Comparison of ENCODE assay signal across 1 cellular context in genomic region chr5:168813179-168813968, GRCh38.
A peak's percentile ranks its signal among the peaks of the same experiment; 100 is the strongest.
TF ChIP-seq lines count a peak whose summit lies in the region.

No MANE protein-coding gene starts in this region.

TF ChIP-seq in K562, 482 proteins besides CTCF, POLR2A, EP300 and RAD21 (continued from another document and continues in another):
- TF ChIP-seq UBTF (IDR thresholded peaks at IDR 0.05; ENCODE audit: borderline replicate concordance in 1 of 2, low read depth in 2 of 2, low read length in 2 of 2) (peak in 1 of 2 experiments; percentile 81; a peak in 1 of 4 replicates), PML (IDR thresholded peaks at IDR 0.05; ENCODE audit: low read length) (peak; percentile 95), GABPB2 (CRISPR knock-in tag; conservative IDR thresholded peaks at IDR 0.05) (no peak), HNRNPL (IDR thresholded peaks at IDR 0.05; ENCODE audit: low read depth, low read length) (no peak), MAZ (CRISPR knock-in tag; conservative IDR thresholded peaks at IDR 0.05 in 1 of 2, IDR thresholded peaks at IDR 0.05 in 1 of 2) (peak in 1 of 2 experiments; percentile 31; a peak in 1 of 4 replicates), ATF4 (CRISPR knock-in tag; IDR thresholded peaks at IDR 0.05) (no peak), ZKSCAN3 (CRISPR knock-in tag; IDR thresholded peaks at IDR 0.05) (no peak), PYGO2 (tag; IDR thresholded peaks at IDR 0.05) (0 out of 2 replicates have a peak, but pooled peaks have one; percentile 29), KLF16 (IDR thresholded peaks at IDR 0.05) (peak; percentile 95), LEF1 (IDR thresholded peaks at IDR 0.05) (peak; percentile 61; the same call in 1 of the 2 replicates), NR2C2 (CRISPR knock-in tag; IDR thresholded peaks at IDR 0.05) (no peak), NR2C2 (tag; IDR thresholded peaks at IDR 0.05) (peak; percentile 80), MAFF (IDR thresholded peaks at IDR 0.05; ENCODE audit: low read length) (peak; percentile 49), SNRNP70 (optimal IDR thresholded peaks at IDR 0.05; ENCODE audit: low read depth, low read length) (no peak), ZNF165 (CRISPR knock-in tag; IDR thresholded peaks at IDR 0.05; ENCODE audit: borderline replicate concordance) (no peak), ARID1B (IDR thresholded peaks at IDR 0.05) (peak; percentile 95), SMARCA4 (IDR thresholded peaks at IDR 0.05) (peak; percentile 84), HBP1 (CRISPR knock-in tag; IDR thresholded peaks at IDR 0.05) (no peak), CUX1 (CRISPR knock-in tag; IDR thresholded peaks at IDR 0.05) (peak; percentile 77; the same call in 1 of the 2 replicates), MXD1 (CRISPR knock-in tag; IDR thresholded peaks at IDR 0.05; ENCODE audit: borderline replicate concordance, poor library complexity, severe bottlenecking) (no peak), ZNF75A (CRISPR knock-in tag; IDR thresholded peaks at IDR 0.05) (no peak), MEIS2 (IDR thresholded peaks at IDR 0.05; ENCODE audit: partially characterized antibody) (peak; percentile 17), NCOA1 (IDR thresholded peaks at IDR 0.05; ENCODE audit: low read depth) (peak; percentile 62; the same call in 1 of the 2 replicates), ARNT (IDR thresholded peaks at IDR 0.05) (peak in 1 of 2 experiments; percentile 63; a peak in 1 of 4 replicates), SMARCE1 (IDR thresholded peaks at IDR 0.05) (peak; percentile 40; the same call in 1 of the 2 replicates), NR2C1 (IDR thresholded peaks at IDR 0.05) (no peak), NR2C1 (tag; IDR thresholded peaks at IDR 0.05) (peak; percentile 29; the same call in 1 of the 2 replicates), ARID3A (IDR thresholded peaks at IDR 0.05; ENCODE audit: borderline replicate concordance, low read depth, low read length) (peak; percentile 90), E2F1 (CRISPR knock-in tag; IDR thresholded peaks at IDR 0.05) (no peak), PHB2 (IDR thresholded peaks at IDR 0.05; ENCODE audit: low read depth) (peak; percentile 80; the same call in 1 of the 2 replicates), ERF (CRISPR knock-in tag; IDR thresholded peaks at IDR 0.05) (0 out of 2 replicates have a peak, but pooled peaks have one; percentile 44), GATA2 (CRISPR knock-in tag; IDR thresholded peaks at IDR 0.05) (peak; percentile 70; the same call in 1 of the 2 replicates), ZNF384 (IDR thresholded peaks at IDR 0.05; ENCODE audit: low read depth, low read length) (peak; percentile 74), ZNF316 (IDR thresholded peaks at IDR 0.05) (peak; percentile 75), HDAC3 (IDR thresholded peaks at IDR 0.05; ENCODE audit: borderline replicate concordance, partially characterized antibody) (peak; percentile 78), SAP30 (IDR thresholded peaks at IDR 0.05; ENCODE audit: borderline replicate concordance, insufficient read depth, low read depth, low read length, poor library complexity, severe bottlenecking) (no peak), MAFG (tag; conservative IDR thresholded peaks at IDR 0.05) (peak; percentile 78), CTCFL (IDR thresholded peaks at IDR 0.05; ENCODE audit: borderline replicate concordance, insufficient read depth, low read depth, low read length, poor library complexity, severe bottlenecking) (no peak), L3MBTL2 (IDR thresholded peaks at IDR 0.05) (0 out of 2 replicates have a peak, but pooled peaks have one; percentile 47), MECOM (CRISPR knock-in tag; IDR thresholded peaks at IDR 0.05) (peak; percentile 74; the same call in 1 of the 2 replicates), SUPT5H (IDR thresholded peaks at IDR 0.05) (no peak), CBFA2T3 (IDR thresholded peaks at IDR 0.05) (peak; percentile 97), ZNF449 (CRISPR knock-in tag; IDR thresholded peaks at IDR 0.05) (0 out of 2 replicates have a peak, but pooled peaks have one; percentile 26), ETS1 (conservative IDR thresholded peaks at IDR 0.05; ENCODE audit: control insufficient read depth, low read depth, low read length) (peak; percentile 58; the same call in 1 of the 2 replicates), MTA2 (IDR thresholded peaks at IDR 0.05; ENCODE audit: low read depth) (peak; percentile 86), MBD2 (IDR thresholded peaks at IDR 0.05; ENCODE audit: borderline replicate concordance, low read depth) (peak; percentile 22; the same call in 1 of the 2 replicates), MYC (IDR thresholded peaks at IDR 0.05; ENCODE audit: low read depth, low read length) (peak; percentile 71; the same call in 1 of the 2 replicates), MYC (CRISPR knock-in tag; IDR thresholded peaks at IDR 0.05; ENCODE audit: borderline replicate concordance, low read depth) (no peak), KHSRP (IDR thresholded peaks at IDR 0.05) (peak; percentile 21; the same call in 1 of the 2 replicates)
